Comparison of ENCODE assay signal across 12 cellular contexts in genomic region chr21:32705139-32705538, GRCh38.
"Had no signal": no experiment of that assay in that cellular context is flagged by ENCODE, and none has a peak within 500 bp of the region (broad histone marks: within the 10 kb centered on the region; RNA-seq: fewer than 3 reads in every experiment).

No MANE protein-coding gene starts in this region.

- ATAC-seq: activated T-cell treated with anti-CD3 and anti-CD28 coated beads, Interleukin-2, amount 50 U/mL, for 4 hours; left lung had no signal

- H3K9me3 Mint-ChIP-seq: activated naive CD4-positive, alpha-beta T cell treated with anti-CD3 and anti-CD28 coated beads, Interleukin-2, amount 50 U/mL, for 72 hours; activated T-cell treated with anti-CD3 and anti-CD28 coated beads, Interleukin-2, amount 50 U/mL, for 4 hours; nephron had no signal

- H3K27ac Mint-ChIP-seq: nephron had no signal

- H3K36me3 Mint-ChIP-seq: activated naive CD4-positive, alpha-beta T cell treated with anti-CD3 and anti-CD28 coated beads, Interleukin-2, amount 50 U/mL, for 72 hours had no signal

- H3K4me3 Mint-ChIP-seq: activated T-cell treated with anti-CD3 and anti-CD28 coated beads, Interleukin-2, amount 50 U/mL, for 4 hours; nephron had no signal

- H3K9me3 ChIP-seq: left lung, sigmoid colon, upper lobe of left lung had no signal

- H3K4me1 Mint-ChIP-seq: nephron had no signal

- H3K4me3 ChIP-seq: left lung, sigmoid colon, upper lobe of left lung had no signal

- H3K27ac ChIP-seq: left lung, sigmoid colon, upper lobe of left lung had no signal

- H3K27me3 ChIP-seq: left lung, sigmoid colon, upper lobe of left lung had no signal

- DNase-seq: activated CD4-positive, alpha-beta T cell treated with anti-CD3 and anti-CD28 coated beads, Interleukin-2, amount 50 U/mL, for 4 hours; activated effector memory CD4-positive, alpha-beta T cell treated with anti-CD3 and anti-CD28 coated beads, Interleukin-2, amount 50 U/mL, for 16 hours; activated T-cell treated with anti-CD3 and anti-CD28 coated beads, Interleukin-2, amount 50 U/mL, for 4 hours; left lung; sigmoid colon; stimulated activated CD4-positive, alpha-beta T cell treated with anti-CD3 and anti-CD28 coated beads, Interleukin-12 subunit alpha, Interleukin-12 subunit beta, amount 100 ng/mL, for 4 hours; stimulated activated naive CD4-positive, alpha-beta T cell; substantia nigra; T-helper 2 cell; upper lobe of left lung had no signal
